In the genomic region with DNA sequence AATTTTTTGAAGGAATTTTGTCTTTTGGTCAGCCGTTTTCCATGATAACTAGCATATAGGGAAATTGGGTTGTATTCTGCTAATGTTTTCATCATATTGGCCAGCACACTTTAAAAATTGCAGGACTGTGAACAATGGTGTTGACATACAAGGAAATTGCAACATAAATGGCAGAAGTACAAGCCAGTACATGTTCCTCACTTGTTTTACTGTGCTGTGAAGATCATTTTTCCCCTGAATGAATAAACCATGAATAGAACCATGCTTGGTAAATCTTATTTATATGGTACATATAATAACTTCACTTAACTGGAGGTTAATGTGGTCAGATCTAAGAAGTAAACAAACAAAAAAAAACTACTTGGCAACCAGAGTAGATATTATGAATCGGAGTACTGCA, we compare ENCODE assay signal across 1 cellular context.
TF ChIP-seq lines count a peak whose summit lies in the region.

No MANE protein-coding gene starts in this region.

TF ChIP-seq in K562, 482 proteins besides CTCF, POLR2A, EP300 and RAD21:
- TF ChIP-seq HMBOX1 (IDR thresholded peaks at IDR 0.05) (no peak), CEBPB (tag; IDR thresholded peaks at IDR 0.05) (peak; percentile 50; the same call in 1 of the 2 replicates), FOXM1 (IDR thresholded peaks at IDR 0.05; ENCODE audit: low read depth) (no peak), FOXM1 (CRISPR knock-in tag; IDR thresholded peaks at IDR 0.05; ENCODE audit: low read depth) (no peak), CEBPG (CRISPR knock-in tag; IDR thresholded peaks at IDR 0.05) (no peak), CEBPG (tag; conservative IDR thresholded peaks at IDR 0.05 in 1 of 2, IDR thresholded peaks at IDR 0.05 in 1 of 2) (0 out of 4 replicates have a peak, but pooled peaks of 1 of the 2 experiments have one; percentile 38)
